Comparison of ENCODE assay signal across 8 cellular contexts in genomic region chr6:5260661-5261544, GRCh38. TPM values are rescaled to one million over a fixed set of nuclear protein-coding genes. Genes with fewer than 3 reads are reported as not detected.
DNase-seq lines count a peak whose midpoint lies in the region; TF ChIP-seq lines count a peak whose summit lies in the region.

FARS2 (plus strand) TSS chr6:5261513.
LYRM4 (minus strand) TSS chr6:5260950; CDS start chr6:5260733, 217 bp downstream.

- H4K20me1 ChIP-seq in MM.1S (ENCODE audit: insufficient read depth, low read length) (no peaks in the 10 kb centered on the region), neural progenitor cell (ENCODE audit: low read depth) (no peaks in the 10 kb centered on the region)

- peaks cover 17% of the 10 kb centered on the region for H3K36me3 Mint-ChIP-seq in neural progenitor cell

- in situ Hi-C loops in G401 (cut with HindIII; ENCODE audit: low sequenced_read_pairs), result no loop called here

- H3K36me3 ChIP-seq in MM.1S (replicated peaks; ENCODE audit: insufficient read depth, low read length) (no peaks in the 10 kb centered on the region; the same call in 1 of the 2 replicates), SJCRH30 (peaks cover 4% of the 10 kb centered on the region; the same call in 1 of the 2 replicates), neural progenitor cell (no peaks in the 10 kb centered on the region), stomach smooth muscle (ENCODE audit: control insufficient read depth in 2 of 2, insufficient read depth in 2 of 2, low read length in 2 of 2) (no peaks in the 10 kb centered on the region)

- H3K27ac Mint-ChIP-seq in neural progenitor cell, result peak within 1 kb of the TSS; percentile 100

- H2AFZ ChIP-seq in MM.1S (ENCODE audit: low read length), result peak within 1 kb of the TSS; percentile 81
- H2AFZ ChIP-seq in neural progenitor cell (replicated peaks), result peak within 1 kb of the TSS; percentile 95

- peak; percentile 28; the same call in 1 of the 2 replicates for TF ChIP-seq CTCF in MM.1S (IDR thresholded peaks at IDR 0.05; ENCODE audit: low read length)
- peak; percentile 18 for TF ChIP-seq CTCF in foreskin fibroblast (IDR thresholded peaks at IDR 0.05; ENCODE audit: low read depth, low read length)
- TF ChIP-seq CTCF in neural progenitor cell (IDR thresholded peaks at IDR 0.05), result peak; percentile 42

- no peaks in the 10 kb centered on the region for H3K9me2 ChIP-seq in MM.1S (replicated peaks; ENCODE audit: insufficient read depth, low read length)

- H3K9me3 Mint-ChIP-seq in neural progenitor cell, result no peaks in the 10 kb centered on the region

- H3K9me3 ChIP-seq in MM.1S (replicated peaks; ENCODE audit: insufficient read depth, low read length), result no peaks in the 10 kb centered on the region
- H3K9me3 ChIP-seq in SJCRH30 (replicated peaks), result no peaks in the 10 kb centered on the region
- H3K9me3 ChIP-seq in neural progenitor cell (ENCODE audit: low read depth), result no peaks in the 10 kb centered on the region
- no peaks in the 10 kb centered on the region for H3K9me3 ChIP-seq in stomach smooth muscle (ENCODE audit: control insufficient read depth in 2 of 2, low read length in 2 of 2)

- H3K9ac ChIP-seq in MM.1S (ENCODE audit: low read length) (peak within 1 kb of the TSS; percentile 98), neural progenitor cell (peak within 1 kb of the TSS; percentile 89), stomach smooth muscle (ENCODE audit: low read length in 2 of 2) (peak within 1 kb of the TSS; percentile 67 to 94)

- H3K4me1 Mint-ChIP-seq in neural progenitor cell, result peaks cover 25% of the 10 kb centered on the region

- H3K79me2 ChIP-seq in MM.1S (ENCODE audit: low read length), result peaks cover 74% of the 10 kb centered on the region
- H3K79me2 ChIP-seq in neural progenitor cell (ENCODE audit: low read depth), result peaks cover 74% of the 10 kb centered on the region

- H3K27ac ChIP-seq in MM.1S (ENCODE audit: low read length), result peak within 1 kb of the TSS; percentile 92
- peak within 1 kb of the TSS; percentile 99 for H3K27ac ChIP-seq in SJCRH30
- peak within 1 kb of the TSS; percentile 96 for H3K27ac ChIP-seq in neural progenitor cell
- peak within 1 kb of the TSS; percentile 97 for H3K27ac ChIP-seq in stomach smooth muscle (ENCODE audit: low read length)

- H3F3A ChIP-seq in MM.1S (ENCODE audit: insufficient read depth, low read length) (peaks cover 5% of the 10 kb centered on the region; the same call in 1 of the 2 replicates), neural progenitor cell (ENCODE audit: low read depth) (peaks cover 14% of the 10 kb centered on the region)

- peak within 1 kb of the TSS; percentile 84 for H3K4me2 ChIP-seq in MM.1S (ENCODE audit: low read depth, low read length)
- peak within 1 kb of the TSS; percentile 98 for H3K4me2 ChIP-seq in neural progenitor cell

- H3K4me3 Mint-ChIP-seq in neural progenitor cell, result peak within 1 kb of the TSS; percentile 99

- H3K27me3 Mint-ChIP-seq in neural progenitor cell (ENCODE audit: insufficient read depth, low read depth), result no peaks in the 10 kb centered on the region

- peak; percentile 92 for DNase-seq in G401 (ENCODE audit: low spot score)
- DNase-seq in HCEC 1CT, result peak; percentile 82
- DNase-seq in MM.1S, result peak; percentile 83
- peak; percentile 82 to 85 for DNase-seq in SJCRH30
- peak; percentile 85 for DNase-seq in activated gamma-delta T cell treated with anti-CD3 and anti-CD28 coated beads, Interleukin-2, amount 50 U/mL, for 16 hours (ENCODE audit: low read depth)
- peak; percentile 83 to 95 for DNase-seq in foreskin fibroblast
- peak; percentile 95 for DNase-seq in neural progenitor cell (ENCODE audit: low spot score)

- peak within 1 kb of the TSS; percentile 89 for H3K4me3 ChIP-seq in MM.1S (ENCODE audit: low read length)
- peak within 1 kb of the TSS; percentile 96 for H3K4me3 ChIP-seq in SJCRH30
- H3K4me3 ChIP-seq in foreskin fibroblast (ENCODE audit: low read depth in 1 of 2, low read length in 2 of 2), result peak within 1 kb of the TSS; percentile 82 to 85
- peak within 1 kb of the TSS; percentile 90 for H3K4me3 ChIP-seq in neural progenitor cell
- H3K4me3 ChIP-seq in stomach smooth muscle (ENCODE audit: low read length in 2 of 2), result peak within 1 kb of the TSS; percentile 92 to 98

- no peaks in the 10 kb centered on the region for H3K27me3 ChIP-seq in MM.1S (replicated peaks; ENCODE audit: insufficient read depth, low read length)
- H3K27me3 ChIP-seq in SJCRH30, result no peaks in the 10 kb centered on the region
- H3K27me3 ChIP-seq in neural progenitor cell, result no peaks in the 10 kb centered on the region
- no peaks in the 10 kb centered on the region for H3K27me3 ChIP-seq in stomach smooth muscle (ENCODE audit: control insufficient read depth in 1 of 2, insufficient read depth in 2 of 2, low read length in 2 of 2)

- H3K4me1 ChIP-seq in MM.1S (ENCODE audit: low read length) (peaks cover 14% of the 10 kb centered on the region), SJCRH30 (no peaks in the 10 kb centered on the region), neural progenitor cell (peaks cover 15% of the 10 kb centered on the region), stomach smooth muscle (ENCODE audit: control insufficient read depth, insufficient read depth, low read length) (peaks cover 18% of the 10 kb centered on the region)

RNA-seq across cellular contexts. Expression of gene FARS2, which starts in this region (rescaled TPM):
- total RNA-seq in G401 (2014; rRNA removed; shearing (Covaris generic)), result 17.7 and 23.8 TPM in 2 replicates
- total RNA-seq in SJCRH30 (2014; rRNA removed; shearing (Covaris generic)), result 10.5 and 12.9 TPM in 2 replicates
- 9.9 and 10.8 TPM in 2 replicates for total RNA-seq in neural progenitor cell (ENCODE audit: low replicate concordance)

RNA-seq across cellular contexts. Expression of gene LYRM4, which starts in this region (rescaled TPM):
- 39.1 and 55.9 TPM in 2 replicates for total RNA-seq in G401 (2014; rRNA removed; shearing (Covaris generic))
- 36.5 and 37.3 TPM in 2 replicates for total RNA-seq in SJCRH30 (2014; rRNA removed; shearing (Covaris generic))
- total RNA-seq in neural progenitor cell (ENCODE audit: low replicate concordance), result 23.9 and 38.0 TPM in 2 replicates

Comparison
In these comparisons a context has a peak if more than half of its experiments do, and no peak if none do; other contexts are left out.
1. Peak in every context shown above with its lines: DNase-seq, H3K4me3 ChIP-seq and H3K27ac ChIP-seq.